ENCODE assay signal across 14 cellular contexts in genomic region chr5:130135506-130135905, GRCh38.
DNase-seq lines count a peak whose midpoint lies in the region; ATAC-seq and TF ChIP-seq lines count a peak whose summit lies in the region.
"Had no signal": no experiment of that assay in that cellular context is flagged by ENCODE, and none has a peak within 500 bp of the region (broad histone marks: within the 10 kb centered on the region; RNA-seq: fewer than 3 reads in every experiment).

No MANE protein-coding gene starts in this region.

- H2AFZ ChIP-seq in mammary epithelial cell (ENCODE audit: low read depth, low read length) = no peak overlapping the region

- in situ Hi-C loops in mammary epithelial cell (cut with MboI; ENCODE audit: low sequenced_read_pairs in 2 of 2) = no loop called here

- CTCF ChIA-PET in mammary epithelial cell (lab: Charles Lee; ENCODE audit: low non-redundant PET) = interaction anchor here (0.5 kb wide), 1 partner anchor 1247 kb away, joined by 3 read pairs; no protein-coding TSS in a partner anchor

- H3K4me2 ChIP-seq in mammary epithelial cell (ENCODE audit: insufficient read depth, low read depth, low read length) = no peak overlapping the region

- H3K27me3 ChIP-seq in mammary epithelial cell (ENCODE audit: insufficient read depth, low read length) (no peaks in the 10 kb centered on the region), suprapubic skin (no peaks in the 10 kb centered on the region)

- H3K79me2 ChIP-seq in mammary epithelial cell (ENCODE audit: insufficient read depth, low read length) = no peaks in the 10 kb centered on the region

- no peak overlapping the region for H3K9ac ChIP-seq in mammary epithelial cell (ENCODE audit: insufficient read depth, low read length)

- TF ChIP-seq CTCF in mammary epithelial cell (conservative IDR thresholded peaks at IDR 0.05 in 1 of 2, IDR thresholded peaks at IDR 0.05 in 1 of 2; ENCODE audit: extremely low read depth in 1 of 2, insufficient read depth in 1 of 2, low read depth in 1 of 2, low read length in 2 of 2) (no peak), suprapubic skin (IDR thresholded peaks at IDR 0.05) (no peak)

- DNase-seq in HPDE6-E6E7 (ENCODE audit: extremely low spot score) (peak; percentile 22), mammary epithelial cell (peak; percentile 85), left cardiac atrium (no peak), suprapubic skin (ENCODE audit: low spot score in 2 of 2) (no peak), hippocampal formation (lab: John Stamatoyannopoulos, UW) (no peak), activated gamma-delta T cell treated with Interleukin-2 at 50 U/mL for 16 hours (no peak), HUDEP-2 (lab: John Stamatoyannopoulos, UW; ENCODE audit: unreplicated experiment in 76 of 76) (no peak)
- no peak for DNase-seq in effector CD4-positive, alpha-beta T cell
- DNase-seq: activated CD4-positive, CD25-positive, alpha-beta regulatory T cell treated with anti-CD3 and anti-CD28 coated beads, Interleukin-2, amount 50 U/mL, for 72 hours; DMS 273 treated with DMSO at 0.1 percent for 48 hours; NCI-H1048; NCI-H524; stimulated activated CD4-positive, alpha-beta T cell treated with anti-CD3 and anti-CD28 coated beads, Interleukin-15, amount 100 ng/mL, for 24 hours had no signal

- intact Hi-C loops in mammary epithelial cell (cut with micrococcal nuclease) (no loop called here), left cardiac atrium (cut with DNase I) (no loop called here)

- no peak for TF ChIP-seq EP300 in suprapubic skin (IDR thresholded peaks at IDR 0.05)

- peak; percentile 73 to 78 for ATAC-seq in left cardiac atrium

- no TSS peak for BruUV-seq in mammary epithelial cell (replicated peaks; lab: Mats Ljungman, UMichigan)

- WGBS in mammary epithelial cell (ENCODE audit: low coverage, missing lambda C conversion rate) = 53% methylated on average over 2 of the region's 2 CpGs
- WGBS in suprapubic skin = 62% methylated on average over 2 of the region's 2 CpGs

- no peaks in the 10 kb centered on the region for H4K20me1 ChIP-seq in mammary epithelial cell (ENCODE audit: insufficient read depth, low read length)

- H3K4me1 ChIP-seq in mammary epithelial cell (ENCODE audit: insufficient read depth, low read length) (peaks cover 6% of the 10 kb centered on the region), suprapubic skin (peaks cover 8% of the 10 kb centered on the region)

- H3K27ac ChIP-seq in mammary epithelial cell (ENCODE audit: insufficient read depth, low read depth, low read length) = no peak overlapping the region
- peak overlapping the region; percentile 19 for H3K27ac ChIP-seq in suprapubic skin
- H3K27ac ChIP-seq: SK-N-MC had no signal

- H3K9me3 ChIP-seq in mammary epithelial cell (replicated peaks; ENCODE audit: insufficient read depth, low read length) (no peaks in the 10 kb centered on the region), suprapubic skin (no peaks in the 10 kb centered on the region)

- no peaks in the 10 kb centered on the region for H3K36me3 ChIP-seq in mammary epithelial cell (ENCODE audit: insufficient read depth, low read length)
- no peaks in the 10 kb centered on the region for H3K36me3 ChIP-seq in suprapubic skin

- dilution Hi-C loops in mammary epithelial cell (cut with HindIII; ENCODE audit: low sequenced_read_pairs) = no loop called here

- no peak for TF ChIP-seq POLR2A in suprapubic skin (IDR thresholded peaks at IDR 0.05)

- H3K4me3 ChIP-seq in mammary epithelial cell (replicated peaks in 1 of 3; ENCODE audit: insufficient read depth in 1 of 3, low read depth in 2 of 3, low read length in 3 of 3) (no peak overlapping the region), suprapubic skin (no peak overlapping the region)
- H3K4me3 ChIP-seq: SK-N-MC had no signal

Comparison
In these comparisons a context has a peak if more than half of its experiments do, and no peak if none do; other contexts are left out.
1. DNase-seq: peak in HPDE6-E6E7 (single experiment) and mammary epithelial cell (single experiment); none in left cardiac atrium (single experiment), suprapubic skin (0 of 2), hippocampal formation (0 of 2), activated gamma-delta T cell treated with Interleukin-2 at 50 U/mL for 16 hours (single experiment), effector CD4-positive, alpha-beta T cell (single experiment) and HUDEP-2 (0 of 76).